ENCODE assay signal across 2 cellular contexts in the genomic region with DNA sequence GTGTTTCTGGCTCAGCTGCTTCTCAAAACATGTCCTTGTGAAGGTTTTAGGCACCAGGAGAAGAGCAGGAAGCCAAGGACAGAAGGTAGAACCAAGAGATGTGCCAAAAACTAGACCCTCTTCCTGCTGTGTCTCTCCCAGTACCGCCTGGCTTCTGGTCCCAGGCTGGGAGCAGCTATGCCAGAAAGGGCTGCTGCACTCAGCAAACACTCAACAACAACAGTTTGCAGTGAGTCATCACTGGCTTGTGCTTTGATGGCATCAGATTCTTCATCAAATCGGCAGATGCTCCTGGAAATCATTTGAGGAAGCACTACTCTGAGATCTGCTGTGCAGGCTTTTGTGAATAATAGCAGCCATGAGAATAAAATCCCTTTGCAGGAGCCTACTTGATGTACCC.
TF ChIP-seq lines count a peak whose summit lies in the region.

No MANE protein-coding gene starts in this region.

TF ChIP-seq in SK-N-SH treated with all-trans-retinoic acid at 6 μM for 48 hours, 23 proteins besides CTCF, POLR2A, EP300 and RAD21 (continued from another document):
- TF ChIP-seq, protein P1, sequence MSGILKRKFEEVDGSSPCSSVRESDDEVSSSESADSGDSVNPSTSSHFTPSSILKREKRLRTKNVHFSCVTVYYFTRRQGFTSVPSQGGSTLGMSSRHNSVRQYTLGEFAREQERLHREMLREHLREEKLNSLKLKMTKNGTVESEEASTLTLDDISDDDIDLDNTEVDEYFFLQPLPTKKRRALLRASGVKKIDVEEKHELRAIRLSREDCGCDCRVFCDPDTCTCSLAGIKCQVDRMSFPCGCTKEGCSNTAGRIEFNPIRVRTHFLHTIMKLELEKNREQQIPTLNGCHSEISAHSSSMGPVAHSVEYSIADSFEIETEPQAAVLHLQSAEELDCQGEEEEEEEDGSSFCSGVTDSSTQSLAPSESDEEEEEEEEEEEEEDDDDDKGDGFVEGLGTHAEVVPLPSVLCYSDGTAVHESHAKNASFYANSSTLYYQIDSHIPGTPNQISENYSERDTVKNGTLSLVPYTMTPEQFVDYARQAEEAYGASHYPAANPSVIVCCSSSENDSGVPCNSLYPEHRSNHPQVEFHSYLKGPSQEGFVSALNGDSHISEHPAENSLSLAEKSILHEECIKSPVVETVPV (CRISPR knock-in tag; IDR thresholded peaks at IDR 0.05): no peak
- TF ChIP-seq OSR1 (CRISPR knock-in tag; IDR thresholded peaks at IDR 0.05): no peak

TF ChIP-seq in SK-N-SH, 30 proteins besides CTCF, POLR2A, EP300 and RAD21 (continued from another document):
- TF ChIP-seq, protein P2, sequence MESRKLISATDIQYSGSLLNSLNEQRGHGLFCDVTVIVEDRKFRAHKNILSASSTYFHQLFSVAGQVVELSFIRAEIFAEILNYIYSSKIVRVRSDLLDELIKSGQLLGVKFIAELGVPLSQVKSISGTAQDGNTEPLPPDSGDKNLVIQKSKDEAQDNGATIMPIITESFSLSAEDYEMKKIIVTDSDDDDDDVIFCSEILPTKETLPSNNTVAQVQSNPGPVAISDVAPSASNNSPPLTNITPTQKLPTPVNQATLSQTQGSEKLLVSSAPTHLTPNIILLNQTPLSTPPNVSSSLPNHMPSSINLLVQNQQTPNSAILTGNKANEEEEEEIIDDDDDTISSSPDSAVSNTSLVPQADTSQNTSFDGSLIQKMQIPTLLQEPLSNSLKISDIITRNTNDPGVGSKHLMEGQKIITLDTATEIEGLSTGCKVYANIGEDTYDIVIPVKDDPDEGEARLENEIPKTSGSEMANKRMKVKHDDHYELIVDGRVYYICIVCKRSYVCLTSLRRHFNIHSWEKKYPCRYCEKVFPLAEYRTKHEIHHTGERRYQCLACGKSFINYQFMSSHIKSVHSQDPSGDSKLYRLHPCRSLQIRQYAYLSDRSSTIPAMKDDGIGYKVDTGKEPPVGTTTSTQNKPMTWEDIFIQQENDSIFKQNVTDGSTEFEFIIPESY (IDR thresholded peaks at IDR 0.05; ENCODE audit: borderline replicate concordance, low read depth): no peak
- no peak for TF ChIP-seq GABPA (IDR thresholded peaks at IDR 0.05; ENCODE audit: low read depth)
- no peak for TF ChIP-seq FOXJ3 (CRISPR knock-in tag; IDR thresholded peaks at IDR 0.05)
- TF ChIP-seq POLR2AphosphoS5 (IDR thresholded peaks at IDR 0.05; ENCODE audit: low read depth, low read length): no peak
- no peak for TF ChIP-seq EZH2phosphoT487 (IDR thresholded peaks at IDR 0.05; ENCODE audit: borderline replicate concordance, low read depth)
- TF ChIP-seq FOSL2 (IDR thresholded peaks at IDR 0.05; ENCODE audit: borderline replicate concordance, low read depth): no peak
- TF ChIP-seq GATA2 (CRISPR knock-in tag; IDR thresholded peaks at IDR 0.05): no peak
- no peak for TF ChIP-seq REST (IDR thresholded peaks at IDR 0.05; ENCODE audit: low read depth, low read length)
- TF ChIP-seq SIN3A (IDR thresholded peaks at IDR 0.05; ENCODE audit: borderline replicate concordance, low read depth, low read length): no peak
- TF ChIP-seq MXI1 (IDR thresholded peaks at IDR 0.05; ENCODE audit: low read depth, low read length): no peak
- no peak for TF ChIP-seq NFIC (IDR thresholded peaks at IDR 0.05; ENCODE audit: borderline replicate concordance)
- no peak for TF ChIP-seq USF1 (IDR thresholded peaks at IDR 0.05; ENCODE audit: borderline replicate concordance, low read depth)
- no peak for TF ChIP-seq ELF1 (IDR thresholded peaks at IDR 0.05)
- TF ChIP-seq TAF1 (IDR thresholded peaks at IDR 0.05; ENCODE audit: borderline replicate concordance, low read depth, low read length): no peak
- TF ChIP-seq, protein P3, sequence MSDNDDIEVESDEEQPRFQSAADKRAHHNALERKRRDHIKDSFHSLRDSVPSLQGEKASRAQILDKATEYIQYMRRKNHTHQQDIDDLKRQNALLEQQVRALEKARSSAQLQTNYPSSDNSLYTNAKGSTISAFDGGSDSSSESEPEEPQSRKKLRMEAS (IDR thresholded peaks at IDR 0.05; ENCODE audit: low read depth): no peak
- no peak for TF ChIP-seq YY1 (IDR thresholded peaks at IDR 0.05; ENCODE audit: low read depth)
TF ChIP-seq in SK-N-SH: peak in this region for 0.
